In the genomic region with DNA sequence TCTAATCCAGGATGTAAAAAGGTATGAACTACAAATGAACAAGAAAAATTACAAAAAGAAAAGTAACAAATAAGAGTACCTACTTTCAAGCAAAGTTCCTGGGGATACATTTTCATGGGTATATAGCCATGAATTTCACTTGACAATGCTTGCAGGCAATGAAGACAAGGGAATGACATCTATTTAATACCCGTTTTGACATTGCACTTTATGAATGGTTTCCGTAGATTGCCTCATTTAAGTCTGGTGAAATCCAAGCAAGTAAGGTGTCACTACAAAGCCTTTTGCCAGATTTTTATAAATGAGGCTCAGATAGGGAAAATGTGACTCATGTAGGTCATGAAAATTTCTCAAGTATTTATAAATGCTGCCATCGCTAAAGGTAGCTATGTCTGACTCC, we compare ENCODE assay signal across 27 cellular contexts.
"Had no signal": no experiment of that assay in that cellular context is flagged by ENCODE, and none has a peak within 500 bp of the region (broad histone marks: within the 10 kb centered on the region; RNA-seq: fewer than 3 reads in every experiment).

No MANE protein-coding gene starts in this region.

- H3K4me1 Mint-ChIP-seq: stimulated activated effector memory CD8-positive, alpha-beta T cell treated with anti-CD3 and anti-CD28 coated beads, Interleukin-12 subunit alpha, Interleukin-12 subunit beta, amount 100 ng/mL, for 72 hours; stimulated activated memory B cell treated with anti-CD40 and anti-IgM and Interleukin-4, amounts not matched to agents 10 μg/mL and 1 μg/mL and 100 μg/mL, for 72 hours; stimulated activated naive B cell treated with anti-CD40 and anti-IgM and Interleukin-4, amounts not matched to agents 10 μg/mL and 1 μg/mL and 100 μg/mL, for 72 hours; stimulated activated naive CD8-positive, alpha-beta T cell treated with anti-CD3 and anti-CD28 coated beads, Interleukin-15, amount 100 ng/mL, for 72 hours had no signal

- H3K4me3 Mint-ChIP-seq: stimulated activated effector memory CD8-positive, alpha-beta T cell treated with anti-CD3 and anti-CD28 coated beads, Interleukin-12 subunit alpha, Interleukin-12 subunit beta, amount 100 ng/mL, for 72 hours; stimulated activated memory B cell treated with anti-CD40 and anti-IgM and Interleukin-4, amounts not matched to agents 10 μg/mL and 1 μg/mL and 100 μg/mL, for 72 hours; stimulated activated naive B cell treated with anti-CD40 and anti-IgM and Interleukin-4, amounts not matched to agents 10 μg/mL and 1 μg/mL and 100 μg/mL, for 72 hours; stimulated activated naive CD8-positive, alpha-beta T cell treated with anti-CD3 and anti-CD28 coated beads, Interleukin-15, amount 100 ng/mL, for 72 hours; stimulated activated naive CD8-positive, alpha-beta T cell treated with anti-CD3 and anti-CD28 coated beads, Interleukin-15, Interleukin-2, amounts not matched to agents 100 ng/mL and 50 ng/mL, for 24 hours had no signal

- H3K27me3 ChIP-seq: stomach, suprapubic skin, testis, thyroid gland, tibial artery, tibial nerve, transverse colon, upper lobe of left lung, upper lobe of right lung, uterus, vagina had no signal

- H3K9me3 ChIP-seq: stomach, suprapubic skin, testis, thyroid gland, tibial artery, transverse colon, upper lobe of left lung, upper lobe of right lung, uterus, vagina had no signal

- H3K36me3 ChIP-seq: stomach, suprapubic skin, thoracic aorta, thyroid gland, tibial artery, tibial nerve, transverse colon, upper lobe of left lung, upper lobe of right lung, uterus, vagina had no signal

- H3K27me3 Mint-ChIP-seq: stimulated activated memory B cell treated with anti-CD40 and anti-IgM and Interleukin-4, amounts not matched to agents 10 μg/mL and 1 μg/mL and 100 μg/mL, for 72 hours; stimulated activated naive B cell treated with anti-CD40 and anti-IgM and Interleukin-4, amounts not matched to agents 10 μg/mL and 1 μg/mL and 100 μg/mL, for 72 hours; stimulated activated naive CD8-positive, alpha-beta T cell treated with anti-CD3 and anti-CD28 coated beads, Interleukin-15, amount 100 ng/mL, for 72 hours; stimulated activated naive CD8-positive, alpha-beta T cell treated with anti-CD3 and anti-CD28 coated beads, Interleukin-15, Interleukin-2, amounts not matched to agents 100 ng/mL and 50 ng/mL, for 24 hours had no signal

- H3K27ac Mint-ChIP-seq: stimulated activated effector memory CD8-positive, alpha-beta T cell treated with anti-CD3 and anti-CD28 coated beads, Interleukin-12 subunit alpha, Interleukin-12 subunit beta, amount 100 ng/mL, for 72 hours; stimulated activated memory B cell treated with anti-CD40 and anti-IgM and Interleukin-4, amounts not matched to agents 10 μg/mL and 1 μg/mL and 100 μg/mL, for 72 hours; stimulated activated naive B cell treated with anti-CD40 and anti-IgM and Interleukin-4, amounts not matched to agents 10 μg/mL and 1 μg/mL and 100 μg/mL, for 72 hours; stimulated activated naive CD8-positive, alpha-beta T cell treated with anti-CD3 and anti-CD28 coated beads, Interleukin-15, amount 100 ng/mL, for 72 hours; stimulated activated naive CD8-positive, alpha-beta T cell treated with anti-CD3 and anti-CD28 coated beads, Interleukin-15, Interleukin-2, amounts not matched to agents 100 ng/mL and 50 ng/mL, for 24 hours had no signal

- DNase-seq: stimulated activated CD4-positive, alpha-beta T cell treated with anti-CD3 and anti-CD28 coated beads, Interleukin-2, amount 100 ng/mL, for 48 hours; stimulated activated CD4-positive, alpha-beta T cell treated with anti-CD3 and anti-CD28 coated beads, Interleukin-4, amount 100 ng/mL, for 1 hour; stimulated activated CD4-positive, alpha-beta T cell treated with anti-CD3 and anti-CD28 coated beads, Interleukin-4, amount 100 ng/mL, for 24 hours; stimulated activated CD4-positive, alpha-beta T cell treated with anti-CD3 and anti-CD28 coated beads, Interleukin-4, amount 100 ng/mL, for 4 hours; stimulated activated CD8-positive, alpha-beta memory T cell treated with anti-CD3 and anti-CD28 coated beads, Interleukin-4, amount 100 ng/mL, for 48 hours; stimulated activated naive B cell treated with anti-CD40 and anti-IgM and Interleukin-4, amounts not matched to agents 10 μg/mL and 1 μg/mL and 100 μg/mL, for 72 hours; stimulated activated naive CD4-positive, alpha-beta T cell; stimulated activated naive CD4-positive, alpha-beta T cell treated with Interleukin-2 at 50 U/mL for 16 hours; stimulated activated naive CD8-positive, alpha-beta T cell treated with anti-CD3 and anti-CD28 coated beads, Interleukin-15, amount 100 ng/mL, for 72 hours; stimulated activated naive CD8-positive, alpha-beta T cell treated with anti-CD3 and anti-CD28 coated beads, Interleukin-15, Interleukin-2, amounts not matched to agents 100 U/mL and 50 U/mL, for 24 hours; stomach; substantia nigra; testis; thyroid gland; tibial artery; transverse colon; trophoblast cell; upper lobe of left lung; upper lobe of right lung; uterus had no signal

- H3K36me3 Mint-ChIP-seq: stimulated activated effector memory CD8-positive, alpha-beta T cell treated with anti-CD3 and anti-CD28 coated beads, Interleukin-12 subunit alpha, Interleukin-12 subunit beta, amount 100 ng/mL, for 72 hours; stimulated activated memory B cell treated with anti-CD40 and anti-IgM and Interleukin-4, amounts not matched to agents 10 μg/mL and 1 μg/mL and 100 μg/mL, for 72 hours; stimulated activated naive B cell treated with anti-CD40 and anti-IgM and Interleukin-4, amounts not matched to agents 10 μg/mL and 1 μg/mL and 100 μg/mL, for 72 hours had no signal

- H3K4me3 ChIP-seq: stomach, suprapubic skin, testis, thoracic aorta, thyroid gland, tibial artery, tibial nerve, transverse colon, upper lobe of left lung, upper lobe of right lung, uterus, vagina had no signal

- H3K27ac ChIP-seq: stomach, suprapubic skin, testis, thoracic aorta, thyroid gland, tibial artery, tibial nerve, transverse colon, upper lobe of left lung, upper lobe of right lung, uterus, vagina had no signal
